ENCODE assay signal across 30 cellular contexts in the genomic region with DNA sequence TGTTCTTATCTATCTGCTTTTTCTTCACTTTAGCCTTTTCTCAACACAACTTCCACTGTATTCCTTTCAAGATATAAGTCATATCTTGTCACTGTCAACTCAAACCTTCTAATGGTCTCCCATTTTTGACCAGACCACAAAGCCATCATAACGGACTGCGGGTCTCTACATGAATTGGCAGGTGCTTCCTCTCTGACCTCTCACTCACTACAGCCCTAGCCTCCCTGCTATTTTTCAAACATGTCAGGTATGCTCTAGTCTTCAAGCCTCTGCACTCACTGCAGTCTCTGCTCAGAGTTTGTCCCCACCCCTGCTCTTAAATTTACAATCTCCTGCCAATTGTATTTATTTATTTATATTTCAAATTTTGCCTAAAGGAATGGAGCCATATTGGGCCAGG.
"Had no signal": no experiment of that assay in that cellular context is flagged by ENCODE, and none has a peak within 500 bp of the region (broad histone marks: within the 10 kb centered on the region; RNA-seq: fewer than 3 reads in every experiment).

No MANE protein-coding gene starts in this region.

- H3K9me3 ChIP-seq: MG63, Peyer's patch, SJSA1, SK-N-SH had no signal

- H3K27me3 ChIP-seq: MG63, Peyer's patch, SJSA1 had no signal

- H3K9ac ChIP-seq: SK-N-SH had no signal

- H3K4me2 ChIP-seq: SK-N-SH had no signal

- H3K27ac ChIP-seq: Peyer's patch, SJSA1 had no signal

- ATAC-seq: PC-3 had no signal

- H3K36me3 ChIP-seq: MG63, Peyer's patch, SJSA1 had no signal

- DNase-seq: Kasumi-1, KG1, MG63, NCI-H1092, NCI-H1105, NCI-H1417 treated with DMSO at 0.1 percent for 48 hours, NCI-H1436 treated with DMSO at 0.1 percent for 48 hours, NCI-H1694 treated with DMSO at 0.1 percent for 48 hours, NCI-H187 treated with DMSO at 0.1 percent for 48 hours, NCI-H2029, NCI-H2081, NCI-H2171 treated with DMSO at 0.1 percent for 48 hours, NCI-H226, NCI-H446 treated with DMSO at 0.1 percent for 48 hours, NCI-H510A, NCI-H524, NCI-H526, NCI-H69, NCI-H748 treated with DMSO at 0.1 percent for 48 hours, NCI-H82, OCI-M1, PC-3, Peyer's patch, Right ventricle myocardium superior, RPMI8226, SHP77 treated with DMSO at 0.1 percent for 48 hours, SK-N-SH, SW 1271, T-helper 1 cell had no signal

- H3K4me3 ChIP-seq: MG63, Peyer's patch, SJSA1 had no signal

- H3K4me1 ChIP-seq: Peyer's patch had no signal
